18 cellular contexts compared by ENCODE assay signal in genomic region chr21:31030367-31031106, GRCh38. TPM values are rescaled to one million over a fixed set of nuclear protein-coding genes. Genes with fewer than 3 reads are reported as not detected.
DNase-seq lines count a peak whose midpoint lies in the region; ATAC-seq and TF ChIP-seq lines count a peak whose summit lies in the region.
"Had no signal": no experiment of that assay in that cellular context is flagged by ENCODE, and none has a peak within 500 bp of the region (broad histone marks: within the 10 kb centered on the region; RNA-seq: fewer than 3 reads in every experiment).

No MANE protein-coding gene starts in this region.

- intact Hi-C loops in ascending aorta (cut with DNase I): no loop called here

- no peaks in the 10 kb centered on the region for H3K4me1 Mint-ChIP-seq in activated naive CD8-positive, alpha-beta T cell treated with anti-CD3 and anti-CD28 coated beads for 36 hours
- H3K4me1 Mint-ChIP-seq: activated CD4-positive, alpha-beta memory T cell treated with anti-CD3 and anti-CD28 coated beads, Interleukin-2, amount 10 ng/mL, durations not matched to agents 7 days and 5 days; central memory CD8-positive, alpha-beta T cell had no signal

- H3K36me3 ChIP-seq in ascending aorta: no peaks in the 10 kb centered on the region
- H3K36me3 ChIP-seq: ovary had no signal

- no peak overlapping the region for H3K4me3 Mint-ChIP-seq in activated naive CD8-positive, alpha-beta T cell treated with anti-CD3 and anti-CD28 coated beads for 36 hours
- H3K4me3 Mint-ChIP-seq: activated CD4-positive, alpha-beta memory T cell treated with anti-CD3 and anti-CD28 coated beads, Interleukin-2, amount 10 ng/mL, durations not matched to agents 7 days and 5 days; activated naive CD4-positive, alpha-beta T cell treated with anti-CD3 and anti-CD28 coated beads for 36 hours; central memory CD8-positive, alpha-beta T cell had no signal

- no peak for TF ChIP-seq CTCF in ascending aorta (IDR thresholded peaks at IDR 0.05)

- H3K27me3 Mint-ChIP-seq in activated naive CD8-positive, alpha-beta T cell treated with anti-CD3 and anti-CD28 coated beads for 36 hours: peaks cover 17% of the 10 kb centered on the region

- no peak overlapping the region for H3K27ac ChIP-seq in ascending aorta
- H3K27ac ChIP-seq: C4-2B, ovary had no signal

- DNase-seq in MV-4-11 (lab: John Stamatoyannopoulos, UW) (peak; percentile 12), ascending aorta (ENCODE audit: low spot score in 2 of 2) (no peak), T-helper 2 cell (no peak), cerebellar cortex (ENCODE audit: low spot score) (no peak)
- no peak for DNase-seq in activated naive CD8-positive, alpha-beta T cell treated with anti-CD3 and anti-CD28 coated beads for 36 hours
- DNase-seq: activated CD4-positive, alpha-beta memory T cell treated with anti-CD3 and anti-CD28 coated beads, Interleukin-2, amount 10 ng/mL, durations not matched to agents 7 days and 5 days; activated naive CD4-positive, alpha-beta T cell treated with anti-CD3 and anti-CD28 coated beads for 36 hours; erythroblast; H7; mesenchymal stem cell; NCI-H187; ovary had no signal

- no peaks in the 10 kb centered on the region for H3K27me3 ChIP-seq in ascending aorta
- H3K27me3 ChIP-seq: ovary had no signal

- H3K27ac Mint-ChIP-seq in activated naive CD8-positive, alpha-beta T cell treated with anti-CD3 and anti-CD28 coated beads for 36 hours: no peak overlapping the region
- H3K27ac Mint-ChIP-seq: activated CD4-positive, alpha-beta memory T cell treated with anti-CD3 and anti-CD28 coated beads, Interleukin-2, amount 10 ng/mL, durations not matched to agents 7 days and 5 days; activated naive CD4-positive, alpha-beta T cell treated with anti-CD3 and anti-CD28 coated beads for 36 hours had no signal

- H3K4me3 ChIP-seq in ascending aorta: no peak overlapping the region
- H3K4me3 ChIP-seq: ovary had no signal

- no peaks in the 10 kb centered on the region for H3K36me3 Mint-ChIP-seq in activated naive CD8-positive, alpha-beta T cell treated with anti-CD3 and anti-CD28 coated beads for 36 hours

- no peaks in the 10 kb centered on the region for H3K9me3 ChIP-seq in ascending aorta
- H3K9me3 ChIP-seq: ovary had no signal

- ATAC-seq in GM18508 (IDR thresholded peaks at IDR 0.05; ENCODE audit: insufficient read depth, unreplicated experiment) (peak; percentile 72), GM21360 (IDR thresholded peaks at IDR 0.05; ENCODE audit: unreplicated experiment) (peak; percentile 88), HG02938 (IDR thresholded peaks at IDR 0.05; ENCODE audit: unreplicated experiment) (peak; percentile 88)

- H3K9me3 Mint-ChIP-seq in activated naive CD8-positive, alpha-beta T cell treated with anti-CD3 and anti-CD28 coated beads for 36 hours: peaks cover 3% of the 10 kb centered on the region
- H3K9me3 Mint-ChIP-seq: activated CD4-positive, alpha-beta memory T cell treated with anti-CD3 and anti-CD28 coated beads, Interleukin-2, amount 10 ng/mL, durations not matched to agents 7 days and 5 days had no signal

- H3K4me1 ChIP-seq in ascending aorta: no peaks in the 10 kb centered on the region

RNA-seq across cellular contexts. Expression of gene KRTAP19-8, which starts 7.7 kb away (rescaled TPM):
- total RNA-seq in ascending aorta: not detected
- not detected for total RNA-seq in activated naive CD8-positive, alpha-beta T cell treated with anti-CD3 and anti-CD28 coated beads for 36 hours
- total RNA-seq: activated CD4-positive, alpha-beta memory T cell treated with anti-CD3 and anti-CD28 coated beads, Interleukin-2, amount 10 ng/mL, durations not matched to agents 7 days and 5 days; activated naive CD4-positive, alpha-beta T cell treated with anti-CD3 and anti-CD28 coated beads for 36 hours; H7; ovary; T-helper 1 cell treated with Interleukin-12 subunit alpha and Interleukin-12 subunit beta and Interleukin-4 antibody, amounts not matched to agents 30 ng/mL and 1 ng/mL, for 36 hours had no signal
